Comparison of ENCODE assay signal across 2 cellular contexts in the genomic region with DNA sequence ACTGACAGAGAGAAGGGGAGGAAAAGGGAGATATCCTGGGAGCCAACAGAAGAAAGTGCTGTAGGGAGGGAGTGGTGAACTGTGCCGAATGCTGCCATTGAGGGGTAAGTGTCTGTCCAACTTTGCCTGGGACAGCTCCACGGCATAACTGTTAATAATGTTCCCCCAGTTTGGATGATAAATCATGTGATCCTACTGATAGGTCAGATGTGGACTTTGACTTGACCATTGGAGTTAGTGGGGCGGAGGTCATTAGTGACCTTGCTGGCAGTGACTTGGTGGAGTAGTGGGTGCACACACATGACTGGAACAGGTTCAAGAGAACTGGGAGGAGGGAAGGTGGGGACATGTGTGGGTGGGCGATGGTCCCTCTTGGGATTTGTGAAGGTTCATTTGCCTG.
TF ChIP-seq lines count a peak whose summit lies in the region.

No MANE protein-coding gene starts in this region.

TF ChIP-seq in IMR-90, 13 proteins besides CTCF, POLR2A, EP300 and RAD21:
- TF ChIP-seq CEBPB (IDR thresholded peaks at IDR 0.05; ENCODE audit: low read depth, low read length): no peak
- TF ChIP-seq FOS (IDR thresholded peaks at IDR 0.05; ENCODE audit: low read depth, low read length): no peak
- no peak for TF ChIP-seq SMC3 (IDR thresholded peaks at IDR 0.05; ENCODE audit: low read depth, low read length)
- TF ChIP-seq MAFK (IDR thresholded peaks at IDR 0.05; ENCODE audit: low read depth, low read length): no peak
- no peak for TF ChIP-seq CHD1 (IDR thresholded peaks at IDR 0.05; ENCODE audit: low read depth, low read length)
- no peak for TF ChIP-seq RCOR1 (IDR thresholded peaks at IDR 0.05; ENCODE audit: insufficient replicate concordance, low read length)
TF ChIP-seq in IMR-90: peak in this region for 0.

TF ChIP-seq in H1, 55 proteins besides CTCF, POLR2A, EP300 and RAD21:
- TF ChIP-seq SP4 (IDR thresholded peaks at IDR 0.05; ENCODE audit: low read length) (no peak), GTF2F1 (IDR thresholded peaks at IDR 0.05; ENCODE audit: borderline replicate concordance, low read depth, low read length) (no peak)
